ENCODE assay signal across 14 cellular contexts in genomic region chr11:130749216-130749615, GRCh38.
DNase-seq lines count a peak whose midpoint lies in the region; ATAC-seq and TF ChIP-seq lines count a peak whose summit lies in the region.
"Had no signal": no experiment of that assay in that cellular context is flagged by ENCODE, and none has a peak within 500 bp of the region (broad histone marks: within the 10 kb centered on the region; RNA-seq: fewer than 3 reads in every experiment).

No MANE protein-coding gene starts in this region.

- POLR2A ChIA-PET in CD8-positive, alpha-beta T cell (lab: Charles Lee), result no interaction called here

- no peaks in the 10 kb centered on the region for H3K4me1 Mint-ChIP-seq in chondrocyte (ENCODE audit: low read depth)
- no peaks in the 10 kb centered on the region for H3K4me1 Mint-ChIP-seq in CD8-positive, alpha-beta T cell (ENCODE audit: low read depth)
- H3K4me1 Mint-ChIP-seq: CD4-positive, alpha-beta memory T cell had no signal

- H3K36me3 ChIP-seq in mucosa of rectum (ENCODE audit: control insufficient read depth in 2 of 2, insufficient read depth in 2 of 2, low read length in 2 of 2) (no peaks in the 10 kb centered on the region), smooth muscle cell (ENCODE audit: low read depth) (no peaks in the 10 kb centered on the region)
- no peaks in the 10 kb centered on the region for H3K36me3 ChIP-seq in CD8-positive, alpha-beta T cell (ENCODE audit: insufficient read depth, low read length)

- no peaks in the 10 kb centered on the region for H3F3A ChIP-seq in smooth muscle cell (ENCODE audit: low read depth)

- TF ChIP-seq CTCF in smooth muscle cell (IDR thresholded peaks at IDR 0.05; ENCODE audit: borderline replicate concordance, insufficient read depth, poor library complexity, severe bottlenecking), result no peak
- TF ChIP-seq CTCF in chondrocyte (IDR thresholded peaks at IDR 0.05), result no peak
- no peak for TF ChIP-seq CTCF in CD8-positive, alpha-beta T cell (IDR thresholded peaks at IDR 0.05)

- H3K27ac ChIP-seq in mucosa of rectum (ENCODE audit: low read depth in 2 of 2, low read length in 2 of 2), result peak overlapping the region; percentile 10 to 67
- no peak overlapping the region for H3K27ac ChIP-seq in smooth muscle cell (ENCODE audit: low read depth)
- no peak overlapping the region for H3K27ac ChIP-seq in CD8-positive, alpha-beta T cell (ENCODE audit: low read depth, low read length)
- H3K27ac ChIP-seq: GM23248 had no signal

- H3K27me3 ChIP-seq in mucosa of rectum (ENCODE audit: control insufficient read depth in 2 of 2, insufficient read depth in 2 of 2, low read length in 2 of 2), result no peaks in the 10 kb centered on the region
- H3K27me3 ChIP-seq in smooth muscle cell (ENCODE audit: low read depth), result no peaks in the 10 kb centered on the region
- peaks cover 5% of the 10 kb centered on the region for H3K27me3 ChIP-seq in CD8-positive, alpha-beta T cell (ENCODE audit: insufficient read depth, low read length)

- intact Hi-C loops in left colon (cut with DNase I, micrococcal nuclease), result no loop called here
- intact Hi-C loops in CD8-positive, alpha-beta T cell (cut with DNase I, micrococcal nuclease), result no loop called here

- peaks cover 5% of the 10 kb centered on the region for H3K36me3 Mint-ChIP-seq in chondrocyte (ENCODE audit: low read depth)
- no peaks in the 10 kb centered on the region for H3K36me3 Mint-ChIP-seq in CD8-positive, alpha-beta T cell
- H3K36me3 Mint-ChIP-seq: CD4-positive, alpha-beta memory T cell had no signal

- no peak overlapping the region for H3K4me2 ChIP-seq in smooth muscle cell

- CTCF ChIA-PET in CD8-positive, alpha-beta T cell (lab: Charles Lee), result no interaction called here

- peak overlapping the region; percentile 1 for H2AFZ ChIP-seq in smooth muscle cell (ENCODE audit: low read depth)
- H2AFZ ChIP-seq: GM23248 had no signal

- H3K9me3 ChIP-seq in mucosa of rectum (ENCODE audit: control insufficient read depth in 2 of 2, low read length in 2 of 2) (no peaks in the 10 kb centered on the region), smooth muscle cell (replicated peaks; ENCODE audit: low read depth) (no peaks in the 10 kb centered on the region)
- H3K9me3 ChIP-seq in CD8-positive, alpha-beta T cell (ENCODE audit: low read length), result no peaks in the 10 kb centered on the region
- H3K9me3 ChIP-seq: Caco-2 had no signal

- peak; percentile 98 for ATAC-seq in left colon
- no peak for ATAC-seq in HG03097 (IDR thresholded peaks at IDR 0.05; ENCODE audit: low FRiP score, unreplicated experiment)
- ATAC-seq in CD8-positive, alpha-beta T cell, result no peak

- H3K27me3 Mint-ChIP-seq in chondrocyte (ENCODE audit: low read depth), result no peaks in the 10 kb centered on the region
- H3K27me3 Mint-ChIP-seq in CD8-positive, alpha-beta T cell (ENCODE audit: low read depth), result peaks cover 18% of the 10 kb centered on the region

- H4K20me1 ChIP-seq in smooth muscle cell (ENCODE audit: low read depth), result no peaks in the 10 kb centered on the region

- no peak overlapping the region for H3K4me3 Mint-ChIP-seq in chondrocyte (ENCODE audit: unreplicated experiment)
- H3K4me3 Mint-ChIP-seq in CD8-positive, alpha-beta T cell, result no peak overlapping the region
- H3K4me3 Mint-ChIP-seq: CD4-positive, alpha-beta memory T cell had no signal

- H3K4me1 ChIP-seq in mucosa of rectum (ENCODE audit: control insufficient read depth in 2 of 2, insufficient read depth in 2 of 2, low read length in 2 of 2), result peaks cover 3 to 10% of the 10 kb centered on the region in 2 donors
- no peaks in the 10 kb centered on the region for H3K4me1 ChIP-seq in smooth muscle cell (ENCODE audit: low read depth)
- H3K4me1 ChIP-seq in CD8-positive, alpha-beta T cell (ENCODE audit: insufficient read depth, low read length), result no peaks in the 10 kb centered on the region
- H3K4me1 ChIP-seq: Caco-2 had no signal

- no peak overlapping the region for H3K27ac Mint-ChIP-seq in chondrocyte (ENCODE audit: unreplicated experiment)
- no peak overlapping the region for H3K27ac Mint-ChIP-seq in CD8-positive, alpha-beta T cell
- H3K27ac Mint-ChIP-seq: CD4-positive, alpha-beta memory T cell had no signal

- DNase-seq in left colon (no peak), smooth muscle cell (lab: John Stamatoyannopoulos, UW; ENCODE audit: unreplicated experiment) (no peak), chondrocyte (ENCODE audit: low spot score) (no peak)
- DNase-seq in CD8-positive, alpha-beta T cell, result no peak
- DNase-seq: C1 segment of cervical spinal cord; Caco-2; CD4-positive, alpha-beta memory T cell; DMS153; DND-41; GM23248; H7; HCEC 1CT had no signal

- no peaks in the 10 kb centered on the region for H3K79me2 ChIP-seq in smooth muscle cell (ENCODE audit: low read depth)

- H3K9me3 Mint-ChIP-seq in chondrocyte (ENCODE audit: low read depth), result peaks cover 14% of the 10 kb centered on the region
- no peaks in the 10 kb centered on the region for H3K9me3 Mint-ChIP-seq in CD8-positive, alpha-beta T cell

- WGBS in smooth muscle cell (ENCODE audit: low lambda C conversion rate), result 77% methylated on average over 2 of the region's 2 CpGs

- H3K4me3 ChIP-seq in mucosa of rectum (ENCODE audit: low read length in 2 of 2) (no peak overlapping the region), smooth muscle cell (no peak overlapping the region)
- H3K4me3 ChIP-seq in CD8-positive, alpha-beta T cell (ENCODE audit: low read depth, low read length), result no peak overlapping the region
- H3K4me3 ChIP-seq: GM23248 had no signal

- H3K9ac ChIP-seq in mucosa of rectum (ENCODE audit: low read depth in 1 of 2, low read length in 2 of 2), result no peak overlapping the region
- no peak overlapping the region for H3K9ac ChIP-seq in smooth muscle cell (ENCODE audit: low read depth)
- H3K9ac ChIP-seq: GM23248 had no signal

Comparison
In these comparisons a context has a peak if more than half of its experiments do, and no peak if none do; other contexts are left out.
1. H3K27ac ChIP-seq: peak in mucosa of rectum (2 of 2); none in smooth muscle cell (single experiment) and CD8-positive, alpha-beta T cell (single experiment).